In genomic region chr12:2336409-2336829, GRCh38 we compare ENCODE assay signal across 8 cellular contexts.
A peak's percentile ranks its signal among the peaks of the same experiment; 100 is the strongest.
DNase-seq lines count a peak whose midpoint lies in the region; ATAC-seq and TF ChIP-seq lines count a peak whose summit lies in the region.

No MANE protein-coding gene starts in this region.

- no peak overlapping the region for H3K56ac ChIP-seq in mesendoderm (ENCODE audit: low read length)

- ATAC-seq in GM21390 (IDR thresholded peaks at IDR 0.05; ENCODE audit: unreplicated experiment): peak; percentile 97
- no peak for ATAC-seq in HG03457 (IDR thresholded peaks at IDR 0.05; ENCODE audit: unreplicated experiment)
- no peak for ATAC-seq in T-helper 17 cell

- H3K27ac Mint-ChIP-seq in brain: peak overlapping the region in 4 of 5 experiments; percentile 4 to 97 (median 64)
- H3K27ac Mint-ChIP-seq in T-helper 17 cell: no peak overlapping the region

- no peaks in the 10 kb centered on the region for H3K79me1 ChIP-seq in mesendoderm (ENCODE audit: low read length)

- no peaks in the 10 kb centered on the region for H3K36me3 Mint-ChIP-seq in brain
- no peaks in the 10 kb centered on the region for H3K36me3 Mint-ChIP-seq in T-helper 17 cell (ENCODE audit: low read depth)

- TF ChIP-seq CTCF in brain (conservative IDR thresholded peaks at IDR 0.05): no peak

- no peak overlapping the region for H3K4ac ChIP-seq in mesendoderm (ENCODE audit: low read depth, low read length)

- H3K4me3 Mint-ChIP-seq in brain (no peak overlapping the region), T-helper 17 cell (no peak overlapping the region)

- no peak overlapping the region for H2AK5ac ChIP-seq in mesendoderm (ENCODE audit: low read length)

- no peak overlapping the region for H3K9ac ChIP-seq in mesendoderm (ENCODE audit: low read length)

- H3K27me3 ChIP-seq in mesendoderm (ENCODE audit: insufficient read depth, low read length, poor library complexity): no peaks in the 10 kb centered on the region

- DNase-seq in CD1c-positive myeloid dendritic cell (ENCODE audit: extremely low spot score): peak; percentile 48
- peak; percentile 92 for DNase-seq in HS-27A (ENCODE audit: low read depth)
- DNase-seq in mesendoderm: peak; percentile 31
- no peak for DNase-seq in NCI-H526 treated with DMSO at 0.1 percent for 48 hours (lab: John Stamatoyannopoulos, UW)
- DNase-seq in T-helper 17 cell: no peak

- H3K27me3 Mint-ChIP-seq in brain (peaks cover 3% of the 10 kb centered on the region), T-helper 17 cell (peaks cover 48% of the 10 kb centered on the region)

- no CpG with 5 or more reads among the region's 5 CpGs for WGBS in mesendoderm (ENCODE audit: extremely low coverage, insufficient coverage, low lambda C conversion rate)

- H3K4me1 Mint-ChIP-seq in brain (peaks cover 64% of the 10 kb centered on the region), T-helper 17 cell (no peaks in the 10 kb centered on the region)

- no peak overlapping the region for H4K5ac ChIP-seq in mesendoderm (ENCODE audit: low read length)

- H3K4me2 ChIP-seq in mesendoderm (ENCODE audit: low read length): no peak overlapping the region

- no peak overlapping the region for H3K4me3 ChIP-seq in mesendoderm (ENCODE audit: low read length)

- no peak overlapping the region for H3K18ac ChIP-seq in mesendoderm (ENCODE audit: low read length)

- H2BK120ac ChIP-seq in mesendoderm (ENCODE audit: low read depth, low read length): no peak overlapping the region

- H4K8ac ChIP-seq in mesendoderm (ENCODE audit: low read depth, low read length): no peak overlapping the region

- no peaks in the 10 kb centered on the region for H3K36me3 ChIP-seq in mesendoderm (ENCODE audit: control insufficient read depth, insufficient read depth, low read length)

- H3K4me1 ChIP-seq in mesendoderm (ENCODE audit: control insufficient read depth, low read depth, low read length): no peaks in the 10 kb centered on the region

- H2BK15ac ChIP-seq in mesendoderm (replicated peaks; ENCODE audit: low read depth): no peak overlapping the region

- H3K79me2 ChIP-seq in mesendoderm (ENCODE audit: control insufficient read depth, insufficient read depth, low read length): no peaks in the 10 kb centered on the region

- H3K23ac ChIP-seq in mesendoderm (ENCODE audit: low read length): no peak overlapping the region

- no peak overlapping the region for H3K27ac ChIP-seq in mesendoderm (ENCODE audit: low read depth, low read length)

- H2BK5ac ChIP-seq in mesendoderm (ENCODE audit: low read length): no peak overlapping the region

- H3K9me3 ChIP-seq in T-helper 17 cell (ENCODE audit: control insufficient read depth, low read length, poor library complexity, severe bottlenecking): no peaks in the 10 kb centered on the region

- H3K9me3 Mint-ChIP-seq in brain: peaks cover 0 to 5% (median 0%) of the 10 kb centered on the region in 5 experiments

Comparison
In these comparisons a context has a peak if more than half of its experiments do, and no peak if none do; other contexts are left out.
1. DNase-seq: peak in CD1c-positive myeloid dendritic cell (single experiment), HS-27A (single experiment) and mesendoderm (single experiment); none in NCI-H526 treated with DMSO at 0.1 percent for 48 hours (single experiment) and T-helper 17 cell (0 of 3).